ENCODE assay signal across 1 cellular context in genomic region chr20:43691928-43692524, GRCh38.
TF ChIP-seq lines count a peak whose summit lies in the region.

No MANE protein-coding gene starts in this region.

TF ChIP-seq in HepG2, 621 proteins besides CTCF, POLR2A, EP300 and RAD21 (continued from another document and continues in another):
- no peak for TF ChIP-seq ZNF142 (CRISPR knock-in tag; IDR thresholded peaks at IDR 0.05)
- TF ChIP-seq ZNF512 (CRISPR knock-in tag; IDR thresholded peaks at IDR 0.05) = no peak
- no peak for TF ChIP-seq MLXIP (CRISPR knock-in tag; IDR thresholded peaks at IDR 0.05; ENCODE audit: borderline replicate concordance)
- TF ChIP-seq ZNF280B (CRISPR knock-in tag; IDR thresholded peaks at IDR 0.05; ENCODE audit: borderline replicate concordance) = 0 out of 2 replicates have a peak, but pooled peaks have one; percentile 81
- TF ChIP-seq, protein P1, sequence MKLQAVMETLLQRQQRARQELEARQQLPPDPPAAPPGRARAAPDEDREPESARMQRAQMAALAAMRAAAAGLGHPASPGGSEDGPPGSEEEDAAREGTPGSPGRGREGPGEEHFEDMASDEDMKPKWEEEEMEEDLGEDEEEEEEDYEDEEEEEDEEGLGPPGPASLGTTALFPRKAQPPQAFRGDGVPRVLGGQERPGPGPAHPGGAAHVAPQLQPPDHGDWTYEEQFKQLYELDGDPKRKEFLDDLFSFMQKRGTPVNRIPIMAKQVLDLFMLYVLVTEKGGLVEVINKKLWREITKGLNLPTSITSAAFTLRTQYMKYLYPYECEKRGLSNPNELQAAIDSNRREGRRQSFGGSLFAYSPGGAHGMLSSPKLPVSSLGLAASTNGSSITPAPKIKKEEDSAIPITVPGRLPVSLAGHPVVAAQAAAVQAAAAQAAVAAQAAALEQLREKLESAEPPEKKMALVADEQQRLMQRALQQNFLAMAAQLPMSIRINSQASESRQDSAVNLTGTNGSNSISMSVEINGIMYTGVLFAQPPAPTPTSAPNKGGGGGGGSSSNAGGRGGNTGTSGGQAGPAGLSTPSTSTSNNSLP (IDR thresholded peaks at IDR 0.05; ENCODE audit: low read depth, low read length) = no peak
- TF ChIP-seq ZNF891 (CRISPR knock-in tag; IDR thresholded peaks at IDR 0.05) = 0 out of 2 replicates have a peak, but pooled peaks have one; percentile 24
- peak; percentile 42 for TF ChIP-seq ZNF687 (CRISPR knock-in tag; IDR thresholded peaks at IDR 0.05)
- TF ChIP-seq, protein P2, sequence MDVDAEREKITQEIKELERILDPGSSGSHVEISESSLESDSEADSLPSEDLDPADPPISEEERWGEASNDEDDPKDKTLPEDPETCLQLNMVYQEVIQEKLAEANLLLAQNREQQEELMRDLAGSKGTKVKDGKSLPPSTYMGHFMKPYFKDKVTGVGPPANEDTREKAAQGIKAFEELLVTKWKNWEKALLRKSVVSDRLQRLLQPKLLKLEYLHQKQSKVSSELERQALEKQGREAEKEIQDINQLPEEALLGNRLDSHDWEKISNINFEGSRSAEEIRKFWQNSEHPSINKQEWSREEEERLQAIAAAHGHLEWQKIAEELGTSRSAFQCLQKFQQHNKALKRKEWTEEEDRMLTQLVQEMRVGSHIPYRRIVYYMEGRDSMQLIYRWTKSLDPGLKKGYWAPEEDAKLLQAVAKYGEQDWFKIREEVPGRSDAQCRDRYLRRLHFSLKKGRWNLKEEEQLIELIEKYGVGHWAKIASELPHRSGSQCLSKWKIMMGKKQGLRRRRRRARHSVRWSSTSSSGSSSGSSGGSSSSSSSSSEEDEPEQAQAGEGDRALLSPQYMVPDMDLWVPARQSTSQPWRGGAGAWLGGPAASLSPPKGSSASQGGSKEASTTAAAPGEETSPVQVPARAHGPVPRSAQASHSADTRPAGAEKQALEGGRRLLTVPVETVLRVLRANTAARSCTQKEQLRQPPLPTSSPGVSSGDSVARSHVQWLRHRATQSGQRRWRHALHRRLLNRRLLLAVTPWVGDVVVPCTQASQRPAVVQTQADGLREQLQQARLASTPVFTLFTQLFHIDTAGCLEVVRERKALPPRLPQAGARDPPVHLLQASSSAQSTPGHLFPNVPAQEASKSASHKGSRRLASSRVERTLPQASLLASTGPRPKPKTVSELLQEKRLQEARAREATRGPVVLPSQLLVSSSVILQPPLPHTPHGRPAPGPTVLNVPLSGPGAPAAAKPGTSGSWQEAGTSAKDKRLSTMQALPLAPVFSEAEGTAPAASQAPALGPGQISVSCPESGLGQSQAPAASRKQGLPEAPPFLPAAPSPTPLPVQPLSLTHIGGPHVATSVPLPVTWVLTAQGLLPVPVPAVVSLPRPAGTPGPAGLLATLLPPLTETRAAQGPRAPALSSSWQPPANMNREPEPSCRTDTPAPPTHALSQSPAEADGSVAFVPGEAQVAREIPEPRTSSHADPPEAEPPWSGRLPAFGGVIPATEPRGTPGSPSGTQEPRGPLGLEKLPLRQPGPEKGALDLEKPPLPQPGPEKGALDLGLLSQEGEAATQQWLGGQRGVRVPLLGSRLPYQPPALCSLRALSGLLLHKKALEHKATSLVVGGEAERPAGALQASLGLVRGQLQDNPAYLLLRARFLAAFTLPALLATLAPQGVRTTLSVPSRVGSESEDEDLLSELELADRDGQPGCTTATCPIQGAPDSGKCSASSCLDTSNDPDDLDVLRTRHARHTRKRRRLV (CRISPR knock-in tag; IDR thresholded peaks at IDR 0.05) = no peak
- TF ChIP-seq ZNF281 (CRISPR knock-in tag; IDR thresholded peaks at IDR 0.05; ENCODE audit: borderline replicate concordance) = no peak
- no peak for TF ChIP-seq ZNF558 (CRISPR knock-in tag; IDR thresholded peaks at IDR 0.05; ENCODE audit: borderline replicate concordance)
- TF ChIP-seq TBP (CRISPR knock-in tag; IDR thresholded peaks at IDR 0.05) = no peak
- no peak for TF ChIP-seq ZNF337 (CRISPR knock-in tag; IDR thresholded peaks at IDR 0.05; ENCODE audit: borderline replicate concordance, low read depth)
